28 cellular contexts compared by ENCODE assay signal in genomic region chr11:376531-377173, GRCh38.
"Had no signal": no experiment of that assay in that cellular context is flagged by ENCODE, and none has a peak within 500 bp of the region (broad histone marks: within the 10 kb centered on the region; RNA-seq: fewer than 3 reads in every experiment).

No MANE protein-coding gene starts in this region.

- H3K4me1 Mint-ChIP-seq: immature natural killer cell, memory B cell, mesothelial cell of epicardium, nephron had no signal

- ATAC-seq: left colon; mucosa of descending colon; stimulated activated effector memory CD8-positive, alpha-beta T cell treated with anti-CD3 and anti-CD28 coated beads, Interleukin-12 subunit alpha, Interleukin-12 subunit beta, amount 100 ng/mL, for 72 hours; upper lobe of right lung had no signal

- H3K27me3 ChIP-seq: neural progenitor cell, right atrium auricular region, transverse colon, upper lobe of right lung, uterus had no signal

- H3K27ac Mint-ChIP-seq: dendritic cell treated with granulocyte-macrophage colony-stimulating factor and Interleukin-4, amounts not matched to agents 40 ng/mL and 50 ng/mL, for 4 days; immature natural killer cell; memory B cell; mesothelial cell of epicardium; nephron; neural progenitor cell; stimulated activated effector memory CD8-positive, alpha-beta T cell treated with anti-CD3 and anti-CD28 coated beads, Interleukin-12 subunit alpha, Interleukin-12 subunit beta, amount 100 ng/mL, for 72 hours; stimulated activated naive CD8-positive, alpha-beta T cell treated with anti-CD3 and anti-CD28 coated beads, Interleukin-15, Interleukin-2, amounts not matched to agents 100 ng/mL and 50 ng/mL, for 24 hours had no signal

- H3K9me3 ChIP-seq: esophagus squamous epithelium, mucosa of descending colon, prostate gland, right atrium auricular region, sigmoid colon, suprapubic skin, transverse colon, upper lobe of right lung, uterus had no signal

- H3K4me2 ChIP-seq: neural progenitor cell had no signal

- H3K4me1 ChIP-seq: esophagus squamous epithelium, neural progenitor cell, prostate gland, right atrium auricular region, sigmoid colon, suprapubic skin, transverse colon, upper lobe of right lung, uterus had no signal

- H3K9me3 Mint-ChIP-seq: dendritic cell treated with granulocyte-macrophage colony-stimulating factor and Interleukin-4, amounts not matched to agents 40 ng/mL and 50 ng/mL, for 4 days; immature natural killer cell; memory B cell; mesothelial cell of epicardium; nephron; stimulated activated effector memory CD8-positive, alpha-beta T cell treated with anti-CD3 and anti-CD28 coated beads, Interleukin-12 subunit alpha, Interleukin-12 subunit beta, amount 100 ng/mL, for 72 hours; stimulated activated naive CD8-positive, alpha-beta T cell treated with anti-CD3 and anti-CD28 coated beads, Interleukin-15, Interleukin-2, amounts not matched to agents 100 ng/mL and 50 ng/mL, for 24 hours had no signal

- DNase-seq: effector CD8-positive, alpha-beta T cell; erythroblast; esophagus squamous epithelium; foreskin melanocyte; hypothalamus; immature natural killer cell; islet precursor cell; kidney glomerular epithelial cell; left colon; mucosa of descending colon; naive B cell; sigmoid colon; stimulated activated CD4-positive, alpha-beta T cell treated with anti-CD3 and anti-CD28 coated beads, Interleukin-2, amount 100 ng/mL, for 24 hours; stimulated activated CD4-positive, alpha-beta T cell treated with anti-CD3 and anti-CD28 coated beads, Interleukin-4, amount 100 ng/mL, for 24 hours; transverse colon; upper lobe of right lung; uterus had no signal

- H3K4me3 ChIP-seq: esophagus squamous epithelium, lung, mucosa of descending colon, neural progenitor cell, prostate gland, right atrium auricular region, sigmoid colon, suprapubic skin, transverse colon, upper lobe of right lung, uterus had no signal

- H2AFZ ChIP-seq: neural progenitor cell had no signal

- H3K36me3 Mint-ChIP-seq: immature natural killer cell; memory B cell; naive B cell; stimulated activated effector memory CD8-positive, alpha-beta T cell treated with anti-CD3 and anti-CD28 coated beads, Interleukin-12 subunit alpha, Interleukin-12 subunit beta, amount 100 ng/mL, for 72 hours had no signal

- H3K36me3 ChIP-seq: neural progenitor cell, prostate gland, right atrium auricular region, sigmoid colon, suprapubic skin, transverse colon, upper lobe of right lung, uterus had no signal

- H3K27ac ChIP-seq: esophagus squamous epithelium, neural progenitor cell, prostate gland, right atrium auricular region, sigmoid colon, suprapubic skin, transverse colon, upper lobe of right lung, uterus had no signal

- H3K4me3 Mint-ChIP-seq: dendritic cell treated with granulocyte-macrophage colony-stimulating factor and Interleukin-4, amounts not matched to agents 40 ng/mL and 50 ng/mL, for 4 days; immature natural killer cell; memory B cell; mesothelial cell of epicardium; naive B cell; nephron; neural progenitor cell; stimulated activated effector memory CD8-positive, alpha-beta T cell treated with anti-CD3 and anti-CD28 coated beads, Interleukin-12 subunit alpha, Interleukin-12 subunit beta, amount 100 ng/mL, for 72 hours; stimulated activated naive CD8-positive, alpha-beta T cell treated with anti-CD3 and anti-CD28 coated beads, Interleukin-15, Interleukin-2, amounts not matched to agents 100 ng/mL and 50 ng/mL, for 24 hours had no signal
